Comparison of ENCODE assay signal across 15 cellular contexts in the genomic region with DNA sequence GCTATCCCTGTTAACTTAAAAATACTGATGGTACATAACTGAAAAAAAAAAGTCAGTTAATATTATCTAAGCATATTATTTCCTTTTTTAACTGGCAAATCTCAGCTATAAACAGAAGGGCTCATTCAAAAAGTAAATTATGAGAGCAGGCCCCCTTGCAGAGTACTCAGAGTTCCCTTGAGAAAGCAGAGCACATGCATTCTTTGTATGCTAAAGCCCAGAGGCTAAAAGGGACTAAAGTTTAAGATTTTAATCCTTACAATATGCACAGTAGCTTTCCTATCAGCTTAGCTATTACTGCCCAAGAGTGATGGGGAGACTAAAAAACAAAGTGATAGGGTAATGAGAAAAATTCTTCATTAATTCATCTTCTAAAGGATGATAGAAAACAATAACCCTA. TPM values are rescaled to one million over a fixed set of nuclear protein-coding genes. Genes with fewer than 3 reads are reported as not detected.
DNase-seq lines count a peak whose midpoint lies in the region; ATAC-seq and TF ChIP-seq lines count a peak whose summit lies in the region.
"Had no signal": no experiment of that assay in that cellular context is flagged by ENCODE, and none has a peak within 500 bp of the region (broad histone marks: within the 10 kb centered on the region; RNA-seq: fewer than 3 reads in every experiment).

No MANE protein-coding gene starts in this region.

- H3K79me2 ChIP-seq in mesendoderm (ENCODE audit: control insufficient read depth, insufficient read depth, low read length): peaks cover 58% of the 10 kb centered on the region

- H3K36me3 ChIP-seq in CD4-positive, CD25-positive, alpha-beta regulatory T cell (ENCODE audit: control insufficient read depth, insufficient read depth, low read length): no peaks in the 10 kb centered on the region
- H3K36me3 ChIP-seq in mesendoderm (ENCODE audit: control insufficient read depth, insufficient read depth, low read length): no peaks in the 10 kb centered on the region
- H3K36me3 ChIP-seq: ascending aorta had no signal

- no peak overlapping the region for H2BK5ac ChIP-seq in mesendoderm (ENCODE audit: low read length)

- H3K4me3 ChIP-seq in CD4-positive, CD25-positive, alpha-beta regulatory T cell (ENCODE audit: low read depth, low read length): peak overlapping the region; percentile 61
- H3K4me3 ChIP-seq in mesendoderm (ENCODE audit: low read length): no peak overlapping the region
- H3K4me3 ChIP-seq: ascending aorta had no signal

- H3K27ac ChIP-seq in CD4-positive, CD25-positive, alpha-beta regulatory T cell (ENCODE audit: insufficient read depth, low read length, poor library complexity, severe bottlenecking): peak overlapping the region; percentile 45
- H3K27ac ChIP-seq in mesendoderm (ENCODE audit: low read depth, low read length): no peak overlapping the region

- no peaks in the 10 kb centered on the region for H3K9me3 Mint-ChIP-seq in CD4-positive, CD25-positive, alpha-beta regulatory T cell
- no peaks in the 10 kb centered on the region for H3K9me3 Mint-ChIP-seq in HFFc6
- H3K9me3 Mint-ChIP-seq: activated T-helper 2 cell treated with anti-CD3 and anti-CD28 coated beads, Interferon-gamma antibody, Interleukin-2, Interleukin-4, amounts not matched to agents 10 μg/mL and 5 μg/mL and 100 μg/mL, durations not matched to agents 14 hours and 24 hours and 36 hours; natural killer cell; stimulated activated naive CD8-positive, alpha-beta T cell treated with anti-CD3 and anti-CD28 coated beads, Interleukin-15, Interleukin-2, amounts not matched to agents 100 ng/mL and 50 ng/mL, for 24 hours had no signal

- DNase-seq in CD4-positive, CD25-positive, alpha-beta regulatory T cell: peak in 1 of 3 donors; percentile 28
- DNase-seq in HFFc6: no peak
- DNase-seq in astrocyte of the hippocampus (ENCODE audit: low read depth, low spot score): peak; percentile 5
- peak; percentile 57 for DNase-seq in mesendoderm
- no peak for DNase-seq in erythroblast (lab: John Stamatoyannopoulos, UW)
- DNase-seq in LoVo (ENCODE audit: low spot score): no peak
- DNase-seq in germinal center (ENCODE audit: low spot score): no peak
- DNase-seq: natural killer cell, NCI-H2171 treated with DMSO at 0.1 percent for 48 hours had no signal

- no peak overlapping the region for H3K9ac ChIP-seq in mesendoderm (ENCODE audit: low read length)

- H2BK15ac ChIP-seq in mesendoderm (replicated peaks; ENCODE audit: low read depth): no peak overlapping the region

- no peak overlapping the region for H3K4me2 ChIP-seq in mesendoderm (ENCODE audit: low read length)

- H3K18ac ChIP-seq in mesendoderm (ENCODE audit: low read length): no peak overlapping the region

- peaks cover 32 to 55% (median 42%) of the 10 kb centered on the region in 4 donors for H3K4me1 Mint-ChIP-seq in CD4-positive, CD25-positive, alpha-beta regulatory T cell
- H3K4me1 Mint-ChIP-seq in HFFc6 (ENCODE audit: low read depth): peaks cover 54% of the 10 kb centered on the region
- H3K4me1 Mint-ChIP-seq: natural killer cell had no signal

- no peaks in the 10 kb centered on the region for H3K79me1 ChIP-seq in mesendoderm (ENCODE audit: low read length)

- no peak overlapping the region for H4K5ac ChIP-seq in mesendoderm (ENCODE audit: low read length)

- no peak for ATAC-seq in CD4-positive, CD25-positive, alpha-beta regulatory T cell (ENCODE audit: low read depth in 2 of 2)
- no peak for ATAC-seq in GM18517 (IDR thresholded peaks at IDR 0.05; ENCODE audit: unreplicated experiment)
- ATAC-seq: natural killer cell, sciatic nerve had no signal

- no peak overlapping the region for H3K23ac ChIP-seq in mesendoderm (ENCODE audit: low read length)

- H3K9me3 ChIP-seq in CD4-positive, CD25-positive, alpha-beta regulatory T cell (ENCODE audit: control insufficient read depth in 2 of 2, low read length in 2 of 2): no peaks in the 10 kb centered on the region
- H3K9me3 ChIP-seq: ascending aorta had no signal

- no peak overlapping the region for H3K56ac ChIP-seq in mesendoderm (ENCODE audit: low read length)

- peaks cover 25% of the 10 kb centered on the region for H3K4me1 ChIP-seq in CD4-positive, CD25-positive, alpha-beta regulatory T cell (ENCODE audit: control insufficient read depth, insufficient read depth, low read length, poor library complexity, severe bottlenecking)
- no peaks in the 10 kb centered on the region for H3K4me1 ChIP-seq in mesendoderm (ENCODE audit: control insufficient read depth, low read depth, low read length)

- peak overlapping the region; percentile 20 to 74 (median 51) for H3K4me3 Mint-ChIP-seq in CD4-positive, CD25-positive, alpha-beta regulatory T cell
- H3K4me3 Mint-ChIP-seq in HFFc6: no peak overlapping the region
- H3K4me3 Mint-ChIP-seq: B cell; natural killer cell; stimulated activated naive CD8-positive, alpha-beta T cell treated with anti-CD3 and anti-CD28 coated beads, Interleukin-15, Interleukin-2, amounts not matched to agents 100 ng/mL and 50 ng/mL, for 24 hours had no signal

- TF ChIP-seq CTCF in HFFc6 (IDR thresholded peaks at IDR 0.05): no peak

- H4K8ac ChIP-seq in mesendoderm (ENCODE audit: low read depth, low read length): no peak overlapping the region

- peak overlapping the region; percentile 70 to 89 (median 86) for H3K27ac Mint-ChIP-seq in CD4-positive, CD25-positive, alpha-beta regulatory T cell
- peak overlapping the region; percentile 82 for H3K27ac Mint-ChIP-seq in HFFc6
- H3K27ac Mint-ChIP-seq: B cell; natural killer cell; stimulated activated naive CD8-positive, alpha-beta T cell treated with anti-CD3 and anti-CD28 coated beads, Interleukin-15, Interleukin-2, amounts not matched to agents 100 ng/mL and 50 ng/mL, for 24 hours had no signal

- no peak overlapping the region for H2AK5ac ChIP-seq in mesendoderm (ENCODE audit: low read length)

- no peak overlapping the region for H3K4ac ChIP-seq in mesendoderm (ENCODE audit: low read depth, low read length)

- H3K27me3 Mint-ChIP-seq in CD4-positive, CD25-positive, alpha-beta regulatory T cell: no peaks in the 10 kb centered on the region
- no peaks in the 10 kb centered on the region for H3K27me3 Mint-ChIP-seq in HFFc6 (ENCODE audit: insufficient read depth)
- H3K27me3 Mint-ChIP-seq: B cell; stimulated activated naive CD8-positive, alpha-beta T cell treated with anti-CD3 and anti-CD28 coated beads, Interleukin-15, Interleukin-2, amounts not matched to agents 100 ng/mL and 50 ng/mL, for 24 hours had no signal

- no peak for TF ChIP-seq POLR2A in erythroblast (IDR thresholded peaks at IDR 0.05; ENCODE audit: low read length)

- H3K36me3 Mint-ChIP-seq in CD4-positive, CD25-positive, alpha-beta regulatory T cell: no peaks in the 10 kb centered on the region
- peaks cover 5% of the 10 kb centered on the region; the same call in 1 of the 2 replicates for H3K36me3 Mint-ChIP-seq in HFFc6 (ENCODE audit: low read depth)
- H3K36me3 Mint-ChIP-seq: natural killer cell had no signal

- no peak overlapping the region for H2BK120ac ChIP-seq in mesendoderm (ENCODE audit: low read depth, low read length)

- no peaks in the 10 kb centered on the region for H3K27me3 ChIP-seq in CD4-positive, CD25-positive, alpha-beta regulatory T cell (ENCODE audit: control insufficient read depth, insufficient read depth, low read length)
- H3K27me3 ChIP-seq in mesendoderm (ENCODE audit: insufficient read depth, low read length, poor library complexity): no peaks in the 10 kb centered on the region
- H3K27me3 ChIP-seq: ascending aorta had no signal

RNA-seq across cellular contexts. Expression of gene SLC16A1, which starts 18.5 kb away (rescaled TPM):
- 62.7 TPM for total RNA-seq in CD4-positive, CD25-positive, alpha-beta regulatory T cell
- 10 to 100 TPM; 21.1 to 33.5 (median 28.0) TPM for polyA plus RNA-seq in CD4-positive, CD25-positive, alpha-beta regulatory T cell
- 10 to 100 TPM; 61.0 to 95.0 (median 69.4) TPM for total RNA-seq in HFFc6 (2021; fragmentation: NEBNext Ultra II Directional; extraction: Animal tissue kit (Norgen Biotek cat#: 25700))
- 201 TPM for polyA plus RNA-seq in mesendoderm (2013, experiment 1 of 2)
- polyA plus RNA-seq in mesendoderm (2013, experiment 2 of 2): 198 TPM

Comparison
In these comparisons a context has a peak if more than half of its experiments do, and no peak if none do; other contexts are left out.
1. DNase-seq: peak in astrocyte of the hippocampus (single experiment) and mesendoderm (single experiment); none in HFFc6 (single experiment), erythroblast (0 of 2), LoVo (single experiment) and germinal center (single experiment).